In the genomic region with DNA sequence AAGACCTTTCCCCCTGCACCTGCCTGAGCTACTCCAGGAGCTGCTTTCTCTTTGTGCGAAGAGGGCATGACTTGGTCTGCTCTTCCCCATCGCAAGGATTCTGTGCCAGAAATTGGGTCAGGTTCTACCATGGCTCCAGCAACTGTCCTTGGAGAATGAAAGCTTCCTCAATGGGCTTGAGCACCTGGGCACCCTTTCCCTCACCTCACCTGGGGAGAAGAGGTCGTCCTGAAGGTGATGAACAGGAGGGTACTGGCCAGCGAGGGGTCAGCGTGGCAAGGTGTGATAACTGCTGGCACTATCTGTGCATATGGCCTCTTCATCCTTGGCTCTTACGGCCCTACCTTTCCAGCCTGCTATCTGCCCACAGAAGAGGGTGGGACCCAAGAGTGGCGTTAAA, we compare ENCODE assay signal across 1 cellular context.
TF ChIP-seq lines count a peak whose summit lies in the region.

No MANE protein-coding gene starts in this region.

TF ChIP-seq in K562, 482 proteins besides CTCF, POLR2A, EP300 and RAD21 (continued from another document):
- TF ChIP-seq HBP1 (CRISPR knock-in tag; IDR thresholded peaks at IDR 0.05) (no peak), BRF2 (IDR thresholded peaks at IDR 0.05; ENCODE audit: borderline replicate concordance, insufficient read depth, insufficient read length) (no peak)
- TF ChIP-seq, protein P1, sequence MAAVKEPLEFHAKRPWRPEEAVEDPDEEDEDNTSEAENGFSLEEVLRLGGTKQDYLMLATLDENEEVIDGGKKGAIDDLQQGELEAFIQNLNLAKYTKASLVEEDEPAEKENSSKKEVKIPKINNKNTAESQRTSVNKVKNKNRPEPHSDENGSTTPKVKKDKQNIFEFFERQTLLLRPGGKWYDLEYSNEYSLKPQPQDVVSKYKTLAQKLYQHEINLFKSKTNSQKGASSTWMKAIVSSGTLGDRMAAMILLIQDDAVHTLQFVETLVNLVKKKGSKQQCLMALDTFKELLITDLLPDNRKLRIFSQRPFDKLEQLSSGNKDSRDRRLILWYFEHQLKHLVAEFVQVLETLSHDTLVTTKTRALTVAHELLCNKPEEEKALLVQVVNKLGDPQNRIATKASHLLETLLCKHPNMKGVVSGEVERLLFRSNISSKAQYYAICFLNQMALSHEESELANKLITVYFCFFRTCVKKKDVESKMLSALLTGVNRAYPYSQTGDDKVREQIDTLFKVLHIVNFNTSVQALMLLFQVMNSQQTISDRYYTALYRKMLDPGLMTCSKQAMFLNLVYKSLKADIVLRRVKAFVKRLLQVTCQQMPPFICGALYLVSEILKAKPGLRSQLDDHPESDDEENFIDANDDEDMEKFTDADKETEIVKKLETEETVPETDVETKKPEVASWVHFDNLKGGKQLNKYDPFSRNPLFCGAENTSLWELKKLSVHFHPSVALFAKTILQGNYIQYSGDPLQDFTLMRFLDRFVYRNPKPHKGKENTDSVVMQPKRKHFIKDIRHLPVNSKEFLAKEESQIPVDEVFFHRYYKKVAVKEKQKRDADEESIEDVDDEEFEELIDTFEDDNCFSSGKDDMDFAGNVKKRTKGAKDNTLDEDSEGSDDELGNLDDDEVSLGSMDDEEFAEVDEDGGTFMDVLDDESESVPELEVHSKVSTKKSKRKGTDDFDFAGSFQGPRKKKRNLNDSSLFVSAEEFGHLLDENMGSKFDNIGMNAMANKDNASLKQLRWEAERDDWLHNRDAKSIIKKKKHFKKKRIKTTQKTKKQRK (IDR thresholded peaks at IDR 0.05; ENCODE audit: borderline replicate concordance, low read depth, low read length), result no peak
TF ChIP-seq in K562: peak in this region for 0.
